ENCODE assay signal across 28 cellular contexts in genomic region chr7:121610243-121610642, GRCh38.
DNase-seq lines count a peak whose midpoint lies in the region; ATAC-seq, FAIRE-seq and TF ChIP-seq lines count a peak whose summit lies in the region.
"Had no signal": no experiment of that assay in that cellular context is flagged by ENCODE, and none has a peak within 500 bp of the region (broad histone marks: within the 10 kb centered on the region; RNA-seq: fewer than 3 reads in every experiment).

No MANE protein-coding gene starts in this region.

- H3K79me2 ChIP-seq in Karpas-422 (ENCODE audit: low read length) (no peaks in the 10 kb centered on the region), HepG2 (ENCODE audit: insufficient read depth, low read length) (no peaks in the 10 kb centered on the region)

- TF ChIP-seq CTCF in bronchial epithelial cell (IDR thresholded peaks at IDR 0.05; ENCODE audit: insufficient read depth, low read length, severe bottlenecking), result no peak
- no peak for TF ChIP-seq CTCF in mucosa of descending colon (IDR thresholded peaks at IDR 0.05)
- TF ChIP-seq CTCF in HepG2 (CRISPR knock-in tag; IDR thresholded peaks at IDR 0.05), result no peak

- H3K36me3 ChIP-seq in bronchial epithelial cell (ENCODE audit: control insufficient read depth, insufficient read depth, low read length), result no peaks in the 10 kb centered on the region
- H3K36me3 ChIP-seq in mucosa of descending colon (ENCODE audit: low read depth), result no peaks in the 10 kb centered on the region
- no peaks in the 10 kb centered on the region for H3K36me3 ChIP-seq in Karpas-422 (ENCODE audit: insufficient read depth, low read length)
- no peaks in the 10 kb centered on the region for H3K36me3 ChIP-seq in HepG2 (replicated peaks in 1 of 2; ENCODE audit: control insufficient read depth in 1 of 2, insufficient read depth in 2 of 2, low read length in 2 of 2)
- H3K36me3 ChIP-seq: BE2C, brain microvascular endothelial cell, colonic mucosa, tibial nerve had no signal

- no peak overlapping the region for H3K4me2 ChIP-seq in Karpas-422 (ENCODE audit: low read depth, low read length, poor library complexity, severe bottlenecking)
- H3K4me2 ChIP-seq in HepG2 (ENCODE audit: low read depth, low read length), result no peak overlapping the region
- H3K4me2 ChIP-seq: smooth muscle cell had no signal

- TF ChIP-seq EP300 in HepG2 (IDR thresholded peaks at IDR 0.05; ENCODE audit: low read depth in 2 of 2, low read length in 2 of 2) (no peak), HepG2 (CRISPR knock-in tag; IDR thresholded peaks at IDR 0.05; ENCODE audit: borderline replicate concordance) (no peak)

- in situ Hi-C loops in HepG2 (cut with HindIII; ENCODE audit: extremely low pct_ligation_motif_present, low pct_unique_long_range_greater_than_20kb), result no loop called here

- no peak for FAIRE-seq in bronchial epithelial cell (lab: Jason Lieb, UNC)
- no peak for FAIRE-seq in HepG2 (lab: Jason Lieb, UNC)

- no peak for TF ChIP-seq RAD21 in HepG2 (CRISPR knock-in tag; IDR thresholded peaks at IDR 0.05)

- no TSS peak for BruUV-seq in HepG2 (replicated peaks; lab: Mats Ljungman, UMichigan)

- intact Hi-C loops in Right ventricle myocardium inferior (cut with DNase I) (no loop called here), cardiac septum (cut with DNase I) (no loop called here), mucosa of descending colon (cut with DNase I, micrococcal nuclease) (no loop called here), HepG2 (cut with micrococcal nuclease; ENCODE audit: unreplicated experiment) (no loop called here)

- H3K27ac ChIP-seq in Karpas-422 (ENCODE audit: low read length) (no peak overlapping the region), HepG2 (ENCODE audit: extremely low read length, insufficient read depth, low read length) (no peak overlapping the region)
- H3K27ac ChIP-seq: brain microvascular endothelial cell, colonic mucosa, HL-60, psoas muscle, tibial nerve had no signal

- H3K9me3 ChIP-seq in mucosa of descending colon (no peaks in the 10 kb centered on the region), Karpas-422 (ENCODE audit: low read length) (no peaks in the 10 kb centered on the region), HepG2 (ENCODE audit: low read length) (no peaks in the 10 kb centered on the region)
- H3K9me3 ChIP-seq: BE2C, colonic mucosa, psoas muscle, tibial nerve had no signal

- H3K9ac ChIP-seq in Karpas-422 (ENCODE audit: low read length) (no peak overlapping the region), HepG2 (ENCODE audit: insufficient read depth, low read depth, low read length) (no peak overlapping the region)

- CTCF ChIA-PET in HepG2 (lab: Yijun Ruan, JAX; ENCODE audit: low intra/inter-chr PET ratio, low total read pairs), result no interaction called here

- ATAC-seq in Right ventricle myocardium inferior, result peak; percentile 80
- peak; percentile 31 for ATAC-seq in mucosa of descending colon
- ATAC-seq in GM18870 (IDR thresholded peaks at IDR 0.05; ENCODE audit: unreplicated experiment), result no peak
- ATAC-seq in HepG2, result no peak
- ATAC-seq: activated CD8-positive, alpha-beta memory T cell treated with anti-CD3 and anti-CD28 coated beads, Interleukin-2, amount 10 ng/mL, durations not matched to agents 7 days and 5 days; Panc1; psoas muscle; WTC11 had no signal

- POLR2A ChIA-PET in HepG2 (lab: Yijun Ruan, JAX), result no interaction called here

- H3K9me2 ChIP-seq in Karpas-422 (replicated peaks; ENCODE audit: insufficient read depth, low read length), result no peaks in the 10 kb centered on the region

- DNase-seq in Right ventricle myocardium inferior (ENCODE audit: missing footprints), result no peak
- no peak for DNase-seq in cardiac septum (ENCODE audit: low spot score)
- peak; percentile 5 for DNase-seq in bronchial epithelial cell (ENCODE audit: low read depth)
- DNase-seq in mucosa of descending colon, result peak in 1 of 3 donors; percentile 17
- no peak for DNase-seq in Karpas-422
- DNase-seq in HepG2 (ENCODE audit: low spot score), result no peak
- no peak for DNase-seq in ureter (ENCODE audit: low spot score)
- DNase-seq: activated CD8-positive, alpha-beta memory T cell treated with anti-CD3 and anti-CD28 coated beads, Interleukin-2, amount 10 ng/mL, durations not matched to agents 7 days and 5 days; activated T-cell treated with anti-CD3 and anti-CD28 coated beads, Interleukin-2, amount 50 U/mL, for 48 hours; BE2C; brain microvascular endothelial cell; colonic mucosa; effector CD8-positive, alpha-beta T cell; foreskin fibroblast; GOT3; NCI-H1417; NK-92 treated with Interleukin-12 subunit alpha and Interleukin-12 subunit beta, amount 100 ng/mL, for 24 hours; psoas muscle; stimulated activated CD4-positive, alpha-beta T cell treated with anti-CD3 and anti-CD28 coated beads, Interleukin-1b, Interleukin-23, amount 100 ng/mL, for 48 hours; stimulated activated CD8-positive, alpha-beta memory T cell treated with anti-CD3 and anti-CD28 coated beads, Interleukin-4, amount 100 ng/mL, for 48 hours; SW 1271; T1000 had no signal

- WGBS in HepG2 (ENCODE audit: low lambda C conversion rate), result 0% methylated on average over 1 of the region's 1 CpG

- H2AFZ ChIP-seq in Karpas-422 (ENCODE audit: low read length) (no peak overlapping the region), HepG2 (ENCODE audit: low read length) (no peak overlapping the region)

- H3K27me3 ChIP-seq in bronchial epithelial cell (ENCODE audit: control insufficient read depth, insufficient read depth, low read length), result no peaks in the 10 kb centered on the region
- H3K27me3 ChIP-seq in Karpas-422 (ENCODE audit: low read length), result no peaks in the 10 kb centered on the region
- no peaks in the 10 kb centered on the region for H3K27me3 ChIP-seq in HepG2 (ENCODE audit: control insufficient read depth in 1 of 2, insufficient read depth in 2 of 2, low read length in 2 of 2)
- H3K27me3 ChIP-seq: brain microvascular endothelial cell, colonic mucosa, tibial nerve had no signal

- no peak overlapping the region for H3K4me3 ChIP-seq in bronchial epithelial cell (ENCODE audit: low read depth, low read length)
- no peak overlapping the region for H3K4me3 ChIP-seq in mucosa of descending colon
- no peak overlapping the region for H3K4me3 ChIP-seq in Karpas-422 (ENCODE audit: low read length)
- no peak overlapping the region for H3K4me3 ChIP-seq in HepG2 (replicated peaks in 1 of 3; ENCODE audit: insufficient read depth in 1 of 3, low read depth in 2 of 3, low read length in 3 of 3)
- H3K4me3 ChIP-seq: colonic mucosa, psoas muscle, smooth muscle cell, tibial nerve had no signal

- H4K20me1 ChIP-seq in Karpas-422 (ENCODE audit: insufficient read depth, low read depth, low read length) (no peaks in the 10 kb centered on the region), HepG2 (ENCODE audit: insufficient read depth, low read length) (no peaks in the 10 kb centered on the region)

- TF ChIP-seq POLR2A in HepG2 (IDR thresholded peaks at IDR 0.05; ENCODE audit: insufficient read depth in 1 of 2, low read depth in 2 of 2, low read length in 2 of 2), result no peak

- H3K4me1 ChIP-seq in mucosa of descending colon (ENCODE audit: low read depth), result no peaks in the 10 kb centered on the region
- no peaks in the 10 kb centered on the region for H3K4me1 ChIP-seq in Karpas-422 (ENCODE audit: low read length)
- no peaks in the 10 kb centered on the region for H3K4me1 ChIP-seq in HepG2 (ENCODE audit: insufficient read depth, low read length)
- H3K4me1 ChIP-seq: BE2C, colonic mucosa, psoas muscle had no signal

TF ChIP-seq in HepG2, 621 proteins besides CTCF, POLR2A, EP300 and RAD21 (continues in another document):
- no peak for TF ChIP-seq ZNF143 (CRISPR knock-in tag; IDR thresholded peaks at IDR 0.05)
- no peak for TF ChIP-seq HOXA9 (CRISPR knock-in tag; IDR thresholded peaks at IDR 0.05; ENCODE audit: borderline replicate concordance)
- TF ChIP-seq ZC3H13 (CRISPR knock-in tag; IDR thresholded peaks at IDR 0.05), result no peak
- TF ChIP-seq NFATC3 (CRISPR knock-in tag; IDR thresholded peaks at IDR 0.05), result no peak
- no peak for TF ChIP-seq HNF1A (IDR thresholded peaks at IDR 0.05; ENCODE audit: low read depth)
- no peak for TF ChIP-seq HNF1A (CRISPR knock-in tag; IDR thresholded peaks at IDR 0.05; ENCODE audit: borderline replicate concordance)
- no peak for TF ChIP-seq PCBP2 (optimal IDR thresholded peaks at IDR 0.05; ENCODE audit: low read depth, low read length, poor library complexity, severe bottlenecking)
- TF ChIP-seq CAMTA2 (CRISPR knock-in tag; IDR thresholded peaks at IDR 0.05; ENCODE audit: borderline replicate concordance), result no peak
- TF ChIP-seq TARDBP (CRISPR knock-in tag; IDR thresholded peaks at IDR 0.05), result no peak
- no peak for TF ChIP-seq NFYC (CRISPR knock-in tag; IDR thresholded peaks at IDR 0.05)
- no peak for TF ChIP-seq ELF3 (CRISPR knock-in tag; IDR thresholded peaks at IDR 0.05)
- no peak for TF ChIP-seq PCBP1 (IDR thresholded peaks at IDR 0.05; ENCODE audit: borderline replicate concordance, low read depth, low read length)
- no peak for TF ChIP-seq KDM6A (CRISPR knock-in tag; IDR thresholded peaks at IDR 0.05; ENCODE audit: low read depth)
- TF ChIP-seq ZNF124 (CRISPR knock-in tag; IDR thresholded peaks at IDR 0.05), result no peak

Comparison
In these comparisons a context has a peak if more than half of its experiments do, and no peak if none do; other contexts are left out.
1. ATAC-seq: peak in Right ventricle myocardium inferior (single experiment) and mucosa of descending colon (single experiment); none in GM18870 (single experiment) and HepG2 (single experiment).